In the genomic region with DNA sequence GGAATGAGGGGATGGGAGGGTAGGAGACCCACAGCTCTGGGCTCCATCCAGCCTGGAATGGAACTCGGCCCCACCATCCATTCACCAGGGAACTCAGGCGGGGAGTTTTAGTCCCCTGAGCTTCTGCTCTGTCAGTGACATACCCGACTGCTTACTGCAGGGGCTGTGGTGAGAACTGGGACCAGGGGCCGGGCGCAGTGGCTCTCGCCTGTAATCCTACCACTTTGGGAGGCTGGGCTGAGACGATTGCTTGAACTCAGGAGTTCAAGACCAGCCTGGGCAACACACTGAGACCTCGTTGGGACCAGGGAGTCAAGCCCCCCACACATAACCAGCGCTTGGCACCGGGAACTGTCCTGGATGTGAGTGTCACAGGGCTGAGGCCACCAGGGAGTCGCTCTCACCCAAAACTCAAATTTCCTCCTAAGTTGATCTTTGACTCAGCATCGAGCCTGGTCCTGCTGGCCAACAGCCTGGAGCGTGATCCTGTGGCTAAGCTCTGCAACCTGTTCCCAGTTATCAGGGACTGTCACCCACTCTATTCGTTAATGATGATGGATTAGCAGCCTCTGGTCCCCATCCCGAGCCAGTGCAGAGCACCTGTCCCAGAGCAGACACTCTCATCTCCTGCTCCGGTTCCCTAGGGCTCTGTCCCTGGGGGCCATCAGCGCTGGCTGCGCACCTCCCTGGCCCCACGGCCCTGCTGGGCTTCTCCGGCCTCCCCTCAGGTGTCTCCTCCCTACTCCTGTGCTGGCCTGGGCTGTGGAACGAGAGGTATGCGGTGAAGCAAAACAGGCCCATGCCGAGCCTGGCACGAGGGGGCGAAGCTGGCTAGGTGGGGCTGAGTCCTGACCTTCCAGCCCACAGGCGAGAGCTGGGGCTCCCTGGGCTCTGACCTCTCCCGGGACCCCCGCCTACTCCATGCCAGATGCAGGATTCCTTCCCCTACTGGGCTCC, we compare ENCODE assay signal across 17 cellular contexts. TPM values are rescaled to one million over a fixed set of nuclear protein-coding genes. Genes with fewer than 3 reads are reported as not detected.
DNase-seq lines count a peak whose midpoint lies in the region; ATAC-seq, FAIRE-seq and TF ChIP-seq lines count a peak whose summit lies in the region.
"Had no signal": no experiment of that assay in that cellular context is flagged by ENCODE, and none has a peak within 500 bp of the region (broad histone marks: within the 10 kb centered on the region; RNA-seq: fewer than 3 reads in every experiment).

No MANE protein-coding gene starts in this region.

- H3K36me3 ChIP-seq in cardiac muscle cell (peaks cover 8% of the 10 kb centered on the region), pancreas (peaks cover 0 to 8% (median 0%) of the 10 kb centered on the region in 3 donors), vagina (peaks cover 0 to 17% of the 10 kb centered on the region in 2 donors)

- DNase-seq in activated naive CD8-positive, alpha-beta T cell treated with anti-CD3 and anti-CD28 coated beads, Interleukin-2, amount 50 U/mL, for 24 hours: no peak
- no peak for DNase-seq in activated naive CD8-positive, alpha-beta T cell treated with anti-CD3 and anti-CD28 coated beads for 36 hours
- no peak for DNase-seq in cardiac muscle cell (ENCODE audit: low read depth in 1 of 2, low spot score in 1 of 2)
- DNase-seq in pancreas: peak in 2 of 6 donors; percentile 51 to 80
- no peak for DNase-seq in vagina (ENCODE audit: extremely low spot score in 2 of 2)
- DNase-seq in midbrain (lab: John Stamatoyannopoulos, UW): no peak
- DNase-seq: activated CD4-positive, alpha-beta T cell treated with anti-CD3 and anti-CD28 coated beads, Interleukin-2, amount 50 U/mL, for 48 hours; activated naive CD4-positive, alpha-beta T cell treated with anti-CD3 and anti-CD28 coated beads, Interleukin-2, amount 50 U/mL, for 16 hours; MG63; NCI-H526 had no signal

- 62 to 67% methylated on average over 28 of the region's 28 CpGs for WGBS in pancreas, 2 donors

- H3K4me1 ChIP-seq in cardiac muscle cell (ENCODE audit: low read depth) (peaks cover 2% of the 10 kb centered on the region), pancreas (peaks cover 0 to 4% (median 0%) of the 10 kb centered on the region in 3 donors), vagina (peaks cover 60% of the 10 kb centered on the region)

- ATAC-seq in activated naive CD8-positive, alpha-beta T cell treated with anti-CD3 and anti-CD28 coated beads, Interleukin-2, amount 50 U/mL, for 24 hours: no peak
- ATAC-seq in pancreas (peak; percentile 28 to 72 (median 58)), GM21717 (IDR thresholded peaks at IDR 0.05; ENCODE audit: unreplicated experiment) (no peak), GM21367 (IDR thresholded peaks at IDR 0.05; ENCODE audit: unreplicated experiment) (no peak)

- H3K27ac ChIP-seq in cardiac muscle cell (peak overlapping the region; percentile 51), pancreas (peak overlapping the region; percentile 58 to 74 (median 60)), vagina (peak overlapping the region; percentile 84)

- H3K4me1 Mint-ChIP-seq in activated naive CD8-positive, alpha-beta T cell treated with anti-CD3 and anti-CD28 coated beads, Interleukin-2, amount 50 U/mL, for 24 hours: peaks cover 11% of the 10 kb centered on the region
- peaks cover 13% of the 10 kb centered on the region for H3K4me1 Mint-ChIP-seq in activated naive CD8-positive, alpha-beta T cell treated with anti-CD3 and anti-CD28 coated beads for 36 hours

- no peak for FAIRE-seq in pancreas (lab: Jason Lieb, UNC)
- FAIRE-seq: A204.1 had no signal

- intact Hi-C loops in pancreas (cut with DNase I): no loop called here
- intact Hi-C loops in vagina (cut with DNase I): no loop called here

- H3K9me3 Mint-ChIP-seq in activated naive CD8-positive, alpha-beta T cell treated with anti-CD3 and anti-CD28 coated beads, Interleukin-2, amount 50 U/mL, for 24 hours: no peaks in the 10 kb centered on the region
- H3K9me3 Mint-ChIP-seq in activated naive CD8-positive, alpha-beta T cell treated with anti-CD3 and anti-CD28 coated beads for 36 hours: no peaks in the 10 kb centered on the region

- H3K4me3 ChIP-seq in cardiac muscle cell (no peak overlapping the region), pancreas (no peak overlapping the region), vagina (peak overlapping the region in 1 of 2 donors; percentile 30)
- H3K4me3 ChIP-seq: HAP-1, MG63, smooth muscle cell had no signal

- H3K36me3 Mint-ChIP-seq in activated naive CD8-positive, alpha-beta T cell treated with anti-CD3 and anti-CD28 coated beads, Interleukin-2, amount 50 U/mL, for 24 hours (ENCODE audit: low read depth): no peaks in the 10 kb centered on the region
- H3K36me3 Mint-ChIP-seq in activated naive CD8-positive, alpha-beta T cell treated with anti-CD3 and anti-CD28 coated beads for 36 hours: peaks cover 4% of the 10 kb centered on the region

- H3K9me3 ChIP-seq in cardiac muscle cell (ENCODE audit: low read depth) (no peaks in the 10 kb centered on the region), pancreas (no peaks in the 10 kb centered on the region), vagina (no peaks in the 10 kb centered on the region)
- H3K9me3 ChIP-seq: HAP-1, MG63 had no signal

- no peaks in the 10 kb centered on the region for H3K27me3 ChIP-seq in cardiac muscle cell
- no peaks in the 10 kb centered on the region for H3K27me3 ChIP-seq in pancreas
- H3K27me3 ChIP-seq in vagina: no peaks in the 10 kb centered on the region
- H3K27me3 ChIP-seq: MG63 had no signal

- no peaks in the 10 kb centered on the region for H3K27me3 Mint-ChIP-seq in activated naive CD8-positive, alpha-beta T cell treated with anti-CD3 and anti-CD28 coated beads, Interleukin-2, amount 50 U/mL, for 24 hours
- no peaks in the 10 kb centered on the region for H3K27me3 Mint-ChIP-seq in activated naive CD8-positive, alpha-beta T cell treated with anti-CD3 and anti-CD28 coated beads for 36 hours

- TF ChIP-seq CTCF in cardiac muscle cell (IDR thresholded peaks at IDR 0.05; ENCODE audit: low read depth, low read length) (no peak), pancreas (IDR thresholded peaks at IDR 0.05) (no peak), vagina (IDR thresholded peaks at IDR 0.05) (no peak)

- H3K27ac Mint-ChIP-seq in activated naive CD8-positive, alpha-beta T cell treated with anti-CD3 and anti-CD28 coated beads, Interleukin-2, amount 50 U/mL, for 24 hours: peak overlapping the region; percentile 19
- no peak overlapping the region for H3K27ac Mint-ChIP-seq in activated naive CD8-positive, alpha-beta T cell treated with anti-CD3 and anti-CD28 coated beads for 36 hours

- no peak for TF ChIP-seq POLR2A in vagina (IDR thresholded peaks at IDR 0.05)

- no peak overlapping the region for H3K4me3 Mint-ChIP-seq in activated naive CD8-positive, alpha-beta T cell treated with anti-CD3 and anti-CD28 coated beads, Interleukin-2, amount 50 U/mL, for 24 hours
- H3K4me3 Mint-ChIP-seq in activated naive CD8-positive, alpha-beta T cell treated with anti-CD3 and anti-CD28 coated beads for 36 hours: no peak overlapping the region

RNA-seq across cellular contexts. Expression of gene CLDN15, which starts 0.9 kb away (rescaled TPM):
- total RNA-seq in activated naive CD8-positive, alpha-beta T cell treated with anti-CD3 and anti-CD28 coated beads for 36 hours: 10 to 100 TPM; 12.8 to 13.3 TPM
- total RNA-seq in cardiac muscle cell: 2.7 and 4.3 TPM in 2 replicates
- polyA plus RNA-seq in cardiac muscle cell: 2.8 and 3.2 TPM in 2 replicates
- total RNA-seq in pancreas: 1 to 10 TPM; 2.2 to 8.5 (median 2.7) TPM
- polyA plus RNA-seq in pancreas: 10 to 100 TPM; 12.8 to 15.2 TPM
- total RNA-seq in vagina: 8.6 TPM

RNA-seq across cellular contexts. Expression of gene FIS1, which starts 6.4 kb away (rescaled TPM):
- 100 to 1,000 TPM; 106 to 109 TPM for total RNA-seq in activated naive CD8-positive, alpha-beta T cell treated with anti-CD3 and anti-CD28 coated beads for 36 hours
- 333 and 338 TPM in 2 replicates for total RNA-seq in cardiac muscle cell
- 266 and 283 TPM in 2 replicates for polyA plus RNA-seq in cardiac muscle cell
- 100 to 1,000 TPM in 2 of 6 donors, 10 to 100 TPM in 4; 75.4 to 106 (median 86.2) TPM for total RNA-seq in pancreas
- 100 to 1,000 TPM in 1 of 2 donors, 10 to 100 TPM in 1; 96.4 to 144 TPM for polyA plus RNA-seq in pancreas
- total RNA-seq in vagina: 204 TPM

RNA-seq across cellular contexts. Expression of gene ZNHIT1, which starts 20.5 kb away (rescaled TPM):
- total RNA-seq in activated naive CD8-positive, alpha-beta T cell treated with anti-CD3 and anti-CD28 coated beads for 36 hours: 10 to 100 TPM; 37.3 to 38.5 TPM
- 86.7 and 138 TPM in 2 replicates for total RNA-seq in cardiac muscle cell
- 93.4 and 109 TPM in 2 replicates for polyA plus RNA-seq in cardiac muscle cell
- total RNA-seq in pancreas: 10 to 100 TPM; 25.7 to 38.2 (median 32.4) TPM
- 10 to 100 TPM; 84.3 to 92.3 TPM for polyA plus RNA-seq in pancreas
- 55.2 TPM for total RNA-seq in vagina

RNA-seq across cellular contexts. Expression of gene PLOD3, which starts 21.1 kb away (rescaled TPM):
- total RNA-seq in activated naive CD8-positive, alpha-beta T cell treated with anti-CD3 and anti-CD28 coated beads for 36 hours: 10 to 100 TPM; 19.5 to 22.7 TPM
- total RNA-seq in cardiac muscle cell: 45.1 and 52.7 TPM in 2 replicates
- 67.9 and 73.1 TPM in 2 replicates for polyA plus RNA-seq in cardiac muscle cell
- total RNA-seq in pancreas: 10 to 100 TPM; 27.2 to 54.5 (median 36.8) TPM
- 10 to 100 TPM; 38.8 to 55.7 TPM for polyA plus RNA-seq in pancreas
- 41.5 TPM for total RNA-seq in vagina

RNA-seq across cellular contexts. Expression of gene MOGAT3, which starts 37.7 kb away (rescaled TPM):
- total RNA-seq in activated naive CD8-positive, alpha-beta T cell treated with anti-CD3 and anti-CD28 coated beads for 36 hours: not detected
- total RNA-seq in cardiac muscle cell (not detected in 2 replicates), pancreas (not detected), vagina (not detected)
- polyA plus RNA-seq in cardiac muscle cell (not detected in 2 replicates), pancreas (not detected)
- total RNA-seq: Daoy, kidney epithelial cell, smooth muscle cell had no signal
- polyA plus RNA-seq: smooth muscle cell had no signal

Comparison
In these comparisons a context has a peak if more than half of its experiments do, and no peak if none do; other contexts are left out.
1. ATAC-seq: peak in pancreas (4 of 4); none in activated naive CD8-positive, alpha-beta T cell treated with anti-CD3 and anti-CD28 coated beads, Interleukin-2, amount 50 U/mL, for 24 hours (single experiment), GM21717 (single experiment) and GM21367 (single experiment).
2. Peak in every context shown above with its lines, with median percentiles within 50 percentile points of each other: H3K27ac ChIP-seq.